Comparison of ENCODE assay signal across 35 cellular contexts in the genomic region with DNA sequence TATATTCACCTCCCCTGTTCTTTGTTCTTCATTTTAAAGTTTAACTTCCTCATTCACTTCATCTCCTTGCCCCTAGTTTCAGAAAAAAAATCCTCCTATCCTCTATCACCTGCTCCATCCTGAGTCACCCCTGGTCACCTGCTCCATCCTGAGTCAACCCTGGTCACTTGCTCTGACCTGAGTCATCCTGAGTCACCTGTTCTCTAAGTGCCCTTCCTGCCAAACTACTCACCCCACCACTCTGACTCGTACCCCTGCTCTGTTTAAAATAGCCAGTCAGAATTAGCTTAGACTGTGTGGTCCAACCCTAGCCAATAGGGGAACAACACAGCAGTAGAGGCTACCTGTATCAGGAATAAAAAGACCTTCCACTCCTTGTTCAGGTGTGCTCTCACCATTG.
DNase-seq lines count a peak whose midpoint lies in the region; ATAC-seq lines count a peak whose summit lies in the region.
"Had no signal": no experiment of that assay in that cellular context is flagged by ENCODE, and none has a peak within 500 bp of the region (broad histone marks: within the 10 kb centered on the region; RNA-seq: fewer than 3 reads in every experiment).

No MANE protein-coding gene starts in this region.

- no peaks in the 10 kb centered on the region for H3K4me1 Mint-ChIP-seq in T-cell
- H3K4me1 Mint-ChIP-seq: immature natural killer cell, naive B cell had no signal

- H3K27me3 Mint-ChIP-seq in T-cell: no peaks in the 10 kb centered on the region
- H3K27me3 Mint-ChIP-seq: CD4-positive, alpha-beta T cell; naive B cell had no signal

- POLR2A ChIA-PET in T-cell (lab: Charles Lee): no interaction called here

- H3K4me1 ChIP-seq in Karpas-422 (ENCODE audit: low read length): peaks cover 58% of the 10 kb centered on the region
- H3K4me1 ChIP-seq: A549, spleen, testis had no signal

- H3K36me3 ChIP-seq in Karpas-422 (ENCODE audit: insufficient read depth, low read length): no peaks in the 10 kb centered on the region
- H3K36me3 ChIP-seq: spleen had no signal

- ATAC-seq in T-cell (replicated peaks in 1 of 4) (no peak), GM19324 (IDR thresholded peaks at IDR 0.05; ENCODE audit: low FRiP score, unreplicated experiment) (no peak)
- ATAC-seq: A549; activated CD8-positive, alpha-beta T cell treated with anti-CD3 and anti-CD28 coated beads, Interleukin-2, amount 10 ng/mL, durations not matched to agents 7 days and 5 days; HepG2; left ventricle myocardium superior; right cardiac atrium; Right ventricle myocardium inferior; SK-N-SH treated with all-trans-retinoic acid at 6 μM for 48 hours; stimulated activated naive CD8-positive, alpha-beta T cell treated with anti-CD3 and anti-CD28 coated beads, Interleukin-15, Interleukin-2, amounts not matched to agents 100 U/mL and 50 U/mL, for 24 hours had no signal

- H3K4me3 ChIP-seq in Karpas-422 (ENCODE audit: low read length): no peak overlapping the region
- H3K4me3 ChIP-seq: A549, dorsolateral prefrontal cortex, spleen, testis had no signal

- no peaks in the 10 kb centered on the region for H3K79me2 ChIP-seq in Karpas-422 (ENCODE audit: low read length)

- in situ Hi-C loops in Caki2 (cut with HindIII; ENCODE audit: low pct_unique_long_range_greater_than_20kb, low sequenced_read_pairs): no loop called here

- H3K27ac Mint-ChIP-seq in T-cell: no peak overlapping the region
- H3K27ac Mint-ChIP-seq: activated CD8-positive, alpha-beta T cell treated with anti-CD3 and anti-CD28 coated beads, Interleukin-2, amount 10 ng/mL, durations not matched to agents 7 days and 5 days; activated naive CD4-positive, alpha-beta T cell treated with anti-CD3 and anti-CD28 coated beads for 36 hours; CD4-positive, alpha-beta T cell; immature natural killer cell had no signal

- peaks cover 13 to 31% (median 23%) of the 10 kb centered on the region in 3 donors for H3K9me3 Mint-ChIP-seq in T-cell

- peak overlapping the region; percentile 96 for H3K27ac ChIP-seq in Karpas-422 (ENCODE audit: low read length)
- H3K27ac ChIP-seq: A549, dorsolateral prefrontal cortex, spleen, testis had no signal

- no peaks in the 10 kb centered on the region for H3K36me3 Mint-ChIP-seq in T-cell
- H3K36me3 Mint-ChIP-seq: immature natural killer cell, naive B cell had no signal

- no peak overlapping the region for H3K9ac ChIP-seq in Karpas-422 (ENCODE audit: low read length)

- no peak overlapping the region for H3K4me3 Mint-ChIP-seq in T-cell
- H3K4me3 Mint-ChIP-seq: activated CD8-positive, alpha-beta T cell treated with anti-CD3 and anti-CD28 coated beads, Interleukin-2, amount 10 ng/mL, durations not matched to agents 7 days and 5 days; activated naive CD4-positive, alpha-beta T cell treated with anti-CD3 and anti-CD28 coated beads for 36 hours; CD4-positive, alpha-beta T cell; immature natural killer cell; naive B cell had no signal

- H4K20me1 ChIP-seq in Karpas-422 (ENCODE audit: insufficient read depth, low read depth, low read length): no peaks in the 10 kb centered on the region

- no peaks in the 10 kb centered on the region for H3K9me2 ChIP-seq in Karpas-422 (replicated peaks; ENCODE audit: insufficient read depth, low read length)

- CTCF ChIA-PET in T-cell (lab: Charles Lee): no interaction called here

- H2AFZ ChIP-seq in Karpas-422 (ENCODE audit: low read length): peak overlapping the region; percentile 81

- peak overlapping the region; percentile 67 for H3K4me2 ChIP-seq in Karpas-422 (ENCODE audit: low read depth, low read length, poor library complexity, severe bottlenecking)
- H3K4me2 ChIP-seq: A549 had no signal

- H3K9me3 ChIP-seq in Karpas-422 (ENCODE audit: low read length): no peaks in the 10 kb centered on the region
- H3K9me3 ChIP-seq: A549, testis had no signal

- H3K27me3 ChIP-seq in Karpas-422 (ENCODE audit: low read length): no peaks in the 10 kb centered on the region
- H3K27me3 ChIP-seq: dorsolateral prefrontal cortex, spleen, testis had no signal

- peak; percentile 96 for DNase-seq in Caki2 (ENCODE audit: low read depth)
- DNase-seq in Karpas-422: no peak
- peak; percentile 34 for DNase-seq in T1000 (lab: John Stamatoyannopoulos, UW)
- peak; percentile 69 for DNase-seq in islet precursor cell
- no peak for DNase-seq in KG1 (lab: John Stamatoyannopoulos, UW)
- no peak for DNase-seq in T-cell
- DNase-seq in hypothalamus (lab: John Stamatoyannopoulos, UW): no peak
- DNase-seq: activated CD8-positive, alpha-beta T cell treated with anti-CD3 and anti-CD28 coated beads, Interleukin-2, amount 10 ng/mL, durations not matched to agents 7 days and 5 days; activated naive CD4-positive, alpha-beta T cell treated with anti-CD3 and anti-CD28 coated beads for 36 hours; AML-193; CD4-positive, alpha-beta T cell; cerebellar nuclear complex; dorsolateral prefrontal cortex; HCEC 1CT; immature natural killer cell; Kasumi-1; left ventricle myocardium superior; midbrain; naive B cell; NCI-H1092; NCI-H187; NCI-H2171; NCI-H510A; OCI-M1; posterior cingulate gyrus; right cardiac atrium; spleen; stimulated activated CD4-positive, alpha-beta T cell treated with anti-CD3 and anti-CD28 coated beads, Interleukin-2, amount 100 ng/mL, for 24 hours; stimulated activated naive CD8-positive, alpha-beta T cell treated with anti-CD3 and anti-CD28 coated beads, Interleukin-15, Interleukin-2, amounts not matched to agents 100 U/mL and 50 U/mL, for 24 hours; testis had no signal

Comparison
In these comparisons a context has a peak if more than half of its experiments do, and no peak if none do; other contexts are left out.
1. DNase-seq: peak in Caki2 (single experiment), T1000 (single experiment) and islet precursor cell (single experiment); none in Karpas-422 (single experiment), KG1 (single experiment), T-cell (0 of 34) and hypothalamus (0 of 51).